Comparison of ENCODE assay signal across 12 cellular contexts in the genomic region with DNA sequence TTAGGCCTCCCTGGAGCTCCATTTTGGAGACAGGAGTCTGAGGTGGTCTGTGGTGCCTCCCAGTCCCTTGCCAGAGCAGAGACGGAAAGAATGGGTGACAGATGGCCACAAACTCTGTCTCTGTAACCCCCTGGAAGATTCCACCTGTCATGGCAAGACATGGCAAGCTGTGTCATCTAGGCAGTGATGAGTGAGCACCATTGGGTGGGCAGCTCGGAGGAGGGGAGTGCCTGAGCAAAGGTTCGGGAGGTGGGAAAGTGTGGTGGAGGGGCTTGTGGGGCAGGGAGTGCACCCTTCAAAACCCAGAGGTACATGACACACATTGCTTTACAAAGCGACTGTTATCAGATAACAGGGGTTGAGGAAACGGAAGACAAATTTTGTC. TPM values are rescaled to one million over a fixed set of nuclear protein-coding genes. Genes with fewer than 3 reads are reported as not detected.
DNase-seq lines count a peak whose midpoint lies in the region; ATAC-seq, FAIRE-seq and TF ChIP-seq lines count a peak whose summit lies in the region.
"Had no signal": no experiment of that assay in that cellular context is flagged by ENCODE, and none has a peak within 500 bp of the region (broad histone marks: within the 10 kb centered on the region; RNA-seq: fewer than 3 reads in every experiment).

No MANE protein-coding gene starts in this region.

- no peaks in the 10 kb centered on the region for H3K36me3 Mint-ChIP-seq in CD4-positive, alpha-beta T cell (ENCODE audit: low read depth)
- peaks cover 7% of the 10 kb centered on the region for H3K36me3 Mint-ChIP-seq in activated naive CD8-positive, alpha-beta T cell

- DNase-seq in CD4-positive, alpha-beta T cell: no peak
- DNase-seq in NCI-H1694 treated with DMSO at 0.1 percent for 48 hours (lab: John Stamatoyannopoulos, UW) (peak; percentile 60), kidney (no peak)
- DNase-seq in stimulated activated CD8-positive, alpha-beta memory T cell treated with anti-CD3 and anti-CD28 coated beads, Interleukin-12 subunit alpha, Interleukin-12 subunit beta, amount 100 ng/mL, for 1 hour (ENCODE audit: low read depth): peak; percentile 60
- DNase-seq: NCI-H1092 treated with DMSO at 0.1 percent for 48 hours, NCI-H446 had no signal

- H3K9me3 Mint-ChIP-seq in CD4-positive, alpha-beta T cell: no peaks in the 10 kb centered on the region
- peaks cover 9% of the 10 kb centered on the region for H3K9me3 Mint-ChIP-seq in activated naive CD8-positive, alpha-beta T cell (ENCODE audit: low read depth)

- no peak overlapping the region for H3K27ac ChIP-seq in CD4-positive, alpha-beta T cell (ENCODE audit: low read depth, low read length)
- no peak overlapping the region for H3K27ac ChIP-seq in kidney (ENCODE audit: low read depth in 2 of 2, low read length in 2 of 2)

- no peaks in the 10 kb centered on the region for H3K27me3 Mint-ChIP-seq in CD4-positive, alpha-beta T cell
- H3K27me3 Mint-ChIP-seq in activated naive CD8-positive, alpha-beta T cell: no peaks in the 10 kb centered on the region

- intact Hi-C loops in CD4-positive, alpha-beta T cell (cut with DNase I, micrococcal nuclease): loop anchor here in 1 of 2 experiments (5.0 to 10.0 kb wide), 2 partner anchors 85 to 168 kb away; no protein-coding TSS in a partner anchor
- intact Hi-C loops in kidney (cut with DNase I): no loop called here

- no peak overlapping the region for H3K9ac ChIP-seq in kidney (ENCODE audit: low read length in 2 of 2)

- H3K27me3 ChIP-seq in CD4-positive, alpha-beta T cell (ENCODE audit: control insufficient read depth, insufficient read depth, low read length): no peaks in the 10 kb centered on the region

- CTCF ChIA-PET in CD4-positive, alpha-beta T cell (lab: Charles Lee): no interaction called here

- ATAC-seq in CD4-positive, alpha-beta T cell (ENCODE audit: poor library complexity): no peak
- ATAC-seq in HG02759 (IDR thresholded peaks at IDR 0.05; ENCODE audit: unreplicated experiment) (no peak), HG02870 (IDR thresholded peaks at IDR 0.05; ENCODE audit: unreplicated experiment) (no peak), GM21619 (IDR thresholded peaks at IDR 0.05; ENCODE audit: unreplicated experiment) (no peak)

- H3K4me3 ChIP-seq in kidney (ENCODE audit: low read length in 2 of 2): no peak overlapping the region
- H3K4me3 ChIP-seq: lung had no signal

- POLR2A ChIA-PET in CD4-positive, alpha-beta T cell (lab: Charles Lee): interaction anchor here (2.1 kb wide), 1 partner anchor 13 kb away, joined by 5 read pairs; no protein-coding TSS in a partner anchor

- FAIRE-seq in kidney (lab: Jason Lieb, UNC): no peak
- FAIRE-seq: RCC 7860 had no signal

- H3K4me1 Mint-ChIP-seq in CD4-positive, alpha-beta T cell (ENCODE audit: low read depth): peaks cover 65% of the 10 kb centered on the region
- H3K4me1 Mint-ChIP-seq in activated naive CD8-positive, alpha-beta T cell (ENCODE audit: low read depth): peaks cover 70% of the 10 kb centered on the region

- H3K4me3 Mint-ChIP-seq in CD4-positive, alpha-beta T cell: peak overlapping the region; percentile 79
- H3K4me3 Mint-ChIP-seq in activated naive CD8-positive, alpha-beta T cell: peak overlapping the region; percentile 71

- no peaks in the 10 kb centered on the region for H3K9me3 ChIP-seq in CD4-positive, alpha-beta T cell (ENCODE audit: control insufficient read depth, low read length)
- H3K9me3 ChIP-seq in kidney (ENCODE audit: control insufficient read depth in 1 of 2, low read length in 2 of 2): no peaks in the 10 kb centered on the region

- H3K36me3 ChIP-seq in kidney (ENCODE audit: control insufficient read depth in 1 of 2, insufficient read depth in 2 of 2, low read length in 2 of 2): no peaks in the 10 kb centered on the region

- H3K27ac Mint-ChIP-seq in CD4-positive, alpha-beta T cell: peak overlapping the region; percentile 61
- peak overlapping the region; percentile 98 for H3K27ac Mint-ChIP-seq in activated naive CD8-positive, alpha-beta T cell

- no peak for TF ChIP-seq CTCF in CD4-positive, alpha-beta T cell (IDR thresholded peaks at IDR 0.05)
- TF ChIP-seq CTCF in kidney (IDR thresholded peaks at IDR 0.05; ENCODE audit: borderline replicate concordance, extremely low read depth, insufficient read depth): no peak

- H3K4me1 ChIP-seq in kidney (ENCODE audit: control insufficient read depth in 1 of 2, insufficient read depth in 1 of 2, low read depth in 1 of 2, low read length in 2 of 2): peaks cover 0 to 4% of the 10 kb centered on the region in 2 donors

RNA-seq across cellular contexts. Expression of gene RIN3, which starts 3.4 kb away (rescaled TPM):
- total RNA-seq in CD4-positive, alpha-beta T cell: 10 to 100 TPM; 67.9 to 72.2 TPM
- total RNA-seq in kidney: 30.4 TPM
- polyA plus RNA-seq in kidney (ENCODE audit: insufficient read depth, low read depth, low replicate concordance): 7.1 TPM

Comparison
In these comparisons a context has a peak if more than half of its experiments do, and no peak if none do; other contexts are left out.
1. DNase-seq: peak in NCI-H1694 treated with DMSO at 0.1 percent for 48 hours (single experiment) and stimulated activated CD8-positive, alpha-beta memory T cell treated with anti-CD3 and anti-CD28 coated beads, Interleukin-12 subunit alpha, Interleukin-12 subunit beta, amount 100 ng/mL, for 1 hour (single experiment); none in CD4-positive, alpha-beta T cell (0 of 10) and kidney (single experiment).